31 cellular contexts compared by ENCODE assay signal in the genomic region with DNA sequence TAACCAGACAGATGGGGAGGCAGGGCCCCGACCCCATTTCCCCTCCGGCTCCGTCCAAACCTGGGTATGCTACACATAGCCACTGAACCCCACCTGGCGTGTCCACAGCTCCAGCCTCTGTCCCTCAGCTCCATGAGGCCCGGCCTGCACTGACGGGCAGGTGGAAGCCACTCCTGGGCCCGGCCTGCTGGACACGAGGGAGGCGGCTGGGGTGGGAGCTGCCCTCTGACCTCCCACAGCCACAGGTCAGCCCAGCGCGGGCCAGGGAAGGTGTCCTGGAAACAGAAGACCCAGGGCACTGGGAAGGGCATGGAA.
"Had no signal": no experiment of that assay in that cellular context is flagged by ENCODE, and none has a peak within 500 bp of the region (broad histone marks: within the 10 kb centered on the region; RNA-seq: fewer than 3 reads in every experiment).

No MANE protein-coding gene starts in this region.

- H3K9me3 ChIP-seq: testis had no signal

- H3K4me1 ChIP-seq: esophagus squamous epithelium, heart right ventricle, psoas muscle, testis, tibial artery, upper lobe of left lung had no signal

- DNase-seq: dermis blood vessel endothelial cell; effector memory CD4-positive, alpha-beta T cell; esophagus squamous epithelium; foreskin melanocyte; glutamatergic neuron; heart right ventricle; hippocampal formation; kidney glomerular epithelial cell; left colon; left ventricle myocardium superior; naive B cell; nucleus accumbens; stimulated activated CD4-positive, alpha-beta T cell treated with anti-CD3 and anti-CD28 coated beads, Interleukin-2, amount 100 ng/mL, for 24 hours; stimulated activated CD4-positive, alpha-beta T cell treated with anti-CD3 and anti-CD28 coated beads, Interleukin-4, amount 100 ng/mL, for 4 hours; stimulated activated naive CD8-positive, alpha-beta T cell treated with anti-CD3 and anti-CD28 coated beads, Interleukin-15, Interleukin-2, amounts not matched to agents 100 U/mL and 50 U/mL, for 24 hours; substantia nigra; testis; tibial artery had no signal

- ATAC-seq: left colon; left ventricle myocardium superior; mucosa of descending colon; psoas muscle; stimulated activated memory B cell treated with anti-CD40 and anti-IgM and Interleukin-4, amounts not matched to agents 10 μg/mL and 1 μg/mL and 100 μg/mL, for 72 hours; stimulated activated naive CD8-positive, alpha-beta T cell treated with anti-CD3 and anti-CD28 coated beads, Interleukin-15, Interleukin-2, amounts not matched to agents 100 U/mL and 50 U/mL, for 24 hours had no signal

- H3K36me3 Mint-ChIP-seq: mesothelial cell of epicardium; stimulated activated memory B cell treated with anti-CD40 and anti-IgM and Interleukin-4, amounts not matched to agents 10 μg/mL and 1 μg/mL and 100 μg/mL, for 72 hours had no signal

- H3K27ac ChIP-seq: coronary artery, esophagus squamous epithelium, heart right ventricle, psoas muscle, testis, tibial artery, upper lobe of left lung had no signal

- FAIRE-seq: endothelial cell of umbilical vein, islet of Langerhans had no signal

- H3K4me3 ChIP-seq: coronary artery, esophagus squamous epithelium, heart right ventricle, lung, mucosa of descending colon, psoas muscle, smooth muscle cell, testis, tibial artery, upper lobe of left lung had no signal

- H3K36me3 ChIP-seq: esophagus squamous epithelium, heart right ventricle, tibial artery, upper lobe of left lung had no signal

- H3K4me3 Mint-ChIP-seq: memory B cell; mesothelial cell of epicardium; naive B cell; natural killer cell treated with Interleukin-12 subunit alpha and Interleukin-12 subunit beta and Interleukin-15 and Interleukin-18, amount 100 ng/mL, for 72 hours; neural crest cell; stimulated activated memory B cell treated with anti-CD40 and anti-IgM and Interleukin-4, amounts not matched to agents 10 μg/mL and 1 μg/mL and 100 μg/mL, for 72 hours had no signal

- H3K27ac Mint-ChIP-seq: memory B cell; mesothelial cell of epicardium; naive B cell; natural killer cell treated with Interleukin-12 subunit alpha and Interleukin-12 subunit beta and Interleukin-15 and Interleukin-18, amount 100 ng/mL, for 72 hours; stimulated activated memory B cell treated with anti-CD40 and anti-IgM and Interleukin-4, amounts not matched to agents 10 μg/mL and 1 μg/mL and 100 μg/mL, for 72 hours had no signal

- H3K4me1 Mint-ChIP-seq: memory B cell; mesothelial cell of epicardium; naive B cell; neural crest cell; stimulated activated memory B cell treated with anti-CD40 and anti-IgM and Interleukin-4, amounts not matched to agents 10 μg/mL and 1 μg/mL and 100 μg/mL, for 72 hours had no signal

- H3K27me3 ChIP-seq: testis, upper lobe of left lung had no signal

- H3K4me2 ChIP-seq: smooth muscle cell had no signal
